Comparison of ENCODE assay signal across 12 cellular contexts in the genomic region with DNA sequence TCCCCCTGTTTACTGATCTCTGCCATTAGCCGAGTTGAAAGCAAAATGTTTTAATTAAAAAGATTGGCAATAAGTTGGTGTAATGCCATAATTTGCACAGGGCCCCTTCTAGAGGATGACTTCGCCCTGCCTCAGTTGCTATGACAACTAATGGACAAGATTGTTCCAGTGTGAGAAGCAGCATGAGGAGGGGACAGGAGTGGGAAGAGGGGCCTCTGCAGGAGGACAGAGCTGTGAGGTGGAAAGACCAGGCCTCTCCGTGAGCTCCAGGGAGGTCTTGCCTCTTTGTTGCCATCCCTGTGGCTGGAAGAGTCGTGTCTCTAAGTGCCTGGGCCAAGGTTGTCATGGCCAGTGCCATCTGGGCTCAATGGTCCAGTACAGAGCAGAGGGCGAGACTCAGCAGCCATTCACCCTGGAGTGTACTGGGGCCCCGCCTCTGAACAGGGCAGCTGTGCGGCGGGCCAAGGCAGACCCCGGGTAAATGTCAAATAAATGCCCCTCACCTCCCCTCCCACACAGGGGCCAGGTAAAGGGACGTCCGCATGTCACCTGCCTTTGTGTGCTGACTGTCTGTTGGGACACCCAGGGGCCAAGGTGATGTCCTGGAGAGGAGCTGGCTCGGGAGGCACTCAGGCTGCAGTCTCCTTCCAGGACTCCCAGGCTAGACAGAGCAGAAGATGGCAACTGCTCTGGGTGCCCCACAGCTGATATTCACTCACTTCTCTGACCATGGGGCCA.
DNase-seq lines count a peak whose midpoint lies in the region; ATAC-seq and TF ChIP-seq lines count a peak whose summit lies in the region.
"Had no signal": no experiment of that assay in that cellular context is flagged by ENCODE, and none has a peak within 500 bp of the region (broad histone marks: within the 10 kb centered on the region; RNA-seq: fewer than 3 reads in every experiment).

No MANE protein-coding gene starts in this region.

- H3K27ac Mint-ChIP-seq in natural killer cell: no peak overlapping the region
- H3K27ac Mint-ChIP-seq in immature natural killer cell: no peak overlapping the region
- H3K27ac Mint-ChIP-seq in CD4-positive, alpha-beta T cell: no peak overlapping the region
- H3K27ac Mint-ChIP-seq: activated CD8-positive, alpha-beta memory T cell treated with anti-CD3 and anti-CD28 coated beads, Interleukin-2, amount 10 ng/mL, durations not matched to agents 7 days and 5 days; B cell had no signal

- H3K36me3 ChIP-seq in BE2C (no peaks in the 10 kb centered on the region), KOPT-K1 (ENCODE audit: insufficient read depth, low read length) (no peaks in the 10 kb centered on the region), SK-N-SH (replicated peaks in 1 of 2; ENCODE audit: control insufficient read depth in 1 of 2, insufficient read depth in 2 of 2, low read length in 1 of 2) (no peaks in the 10 kb centered on the region)
- H3K36me3 ChIP-seq: cardiac muscle cell had no signal

- ATAC-seq in natural killer cell (no peak), HG03045 (IDR thresholded peaks at IDR 0.05; ENCODE audit: unreplicated experiment) (no peak)
- ATAC-seq in CD4-positive, alpha-beta T cell (ENCODE audit: poor library complexity): no peak
- ATAC-seq: activated CD8-positive, alpha-beta memory T cell treated with anti-CD3 and anti-CD28 coated beads, Interleukin-2, amount 10 ng/mL, durations not matched to agents 7 days and 5 days had no signal

- intact Hi-C loops in natural killer cell (cut with micrococcal nuclease): no loop called here
- intact Hi-C loops in CD4-positive, alpha-beta T cell (cut with DNase I, micrococcal nuclease): no loop called here

- H3K9me3 ChIP-seq in BE2C: no peaks in the 10 kb centered on the region
- H3K9me3 ChIP-seq in KOPT-K1 (ENCODE audit: insufficient read depth, low read length, poor library complexity, severe bottlenecking): no peaks in the 10 kb centered on the region
- H3K9me3 ChIP-seq in SK-N-SH: no peaks in the 10 kb centered on the region
- no peaks in the 10 kb centered on the region for H3K9me3 ChIP-seq in CD4-positive, alpha-beta T cell (ENCODE audit: control insufficient read depth, low read length)

- H3K27me3 ChIP-seq in BE2C: no peaks in the 10 kb centered on the region
- no peaks in the 10 kb centered on the region for H3K27me3 ChIP-seq in SK-N-SH (ENCODE audit: insufficient read depth)
- H3K27me3 ChIP-seq in CD4-positive, alpha-beta T cell (ENCODE audit: control insufficient read depth, insufficient read depth, low read length): no peaks in the 10 kb centered on the region
- H3K27me3 ChIP-seq: cardiac muscle cell had no signal

- no peak for TF ChIP-seq CTCF in BE2C (IDR thresholded peaks at IDR 0.05; ENCODE audit: low read depth, low read length)
- TF ChIP-seq CTCF in SK-N-SH (IDR thresholded peaks at IDR 0.05): no peak
- no peak for TF ChIP-seq CTCF in natural killer cell (IDR thresholded peaks at IDR 0.05)
- TF ChIP-seq CTCF in CD4-positive, alpha-beta T cell (IDR thresholded peaks at IDR 0.05): no peak

- H3K79me2 ChIP-seq in SK-N-SH (ENCODE audit: insufficient read depth): no peaks in the 10 kb centered on the region

- TF ChIP-seq EP300 in SK-N-SH (IDR thresholded peaks at IDR 0.05; ENCODE audit: borderline replicate concordance in 1 of 2, low read depth in 1 of 2, low read length in 1 of 2): 0 out of 4 replicates have a peak, but pooled peaks of 1 of the 2 experiments have one; percentile 11

- no peaks in the 10 kb centered on the region for H4K20me1 ChIP-seq in SK-N-SH (ENCODE audit: insufficient read depth)

- H3K27me3 Mint-ChIP-seq in natural killer cell (ENCODE audit: low read depth in 2 of 2) (no peaks in the 10 kb centered on the region), immature natural killer cell (ENCODE audit: low read depth in 3 of 3) (peaks cover 1 to 3% (median 2%) of the 10 kb centered on the region in 3 donors)
- H3K27me3 Mint-ChIP-seq in CD4-positive, alpha-beta T cell: no peaks in the 10 kb centered on the region
- H3K27me3 Mint-ChIP-seq: activated CD8-positive, alpha-beta memory T cell treated with anti-CD3 and anti-CD28 coated beads, Interleukin-2, amount 10 ng/mL, durations not matched to agents 7 days and 5 days; B cell had no signal

- DNase-seq in BE2C (peak; percentile 66), SK-N-SH (peak; percentile 64), natural killer cell (peak; percentile 3), immature natural killer cell (no peak)
- no peak for DNase-seq in CD4-positive, alpha-beta T cell
- DNase-seq: activated CD8-positive, alpha-beta memory T cell treated with anti-CD3 and anti-CD28 coated beads, Interleukin-2, amount 10 ng/mL, durations not matched to agents 7 days and 5 days; NCI-H2171; stimulated activated CD4-positive, alpha-beta T cell treated with anti-CD3 and anti-CD28 coated beads, Interleukin-4, amount 100 ng/mL, for 4 hours had no signal

- WGBS in SK-N-SH (ENCODE audit: low lambda C conversion rate): 31% methylated on average over 5 of the region's 12 CpGs

- TF ChIP-seq RAD21 in SK-N-SH (IDR thresholded peaks at IDR 0.05; ENCODE audit: low read length): no peak; the same call in 1 of the 2 replicates

- H3K4me2 ChIP-seq in SK-N-SH: no peak overlapping the region

- CTCF ChIA-PET in SK-N-SH (lab: Yijun Ruan, JAX): interaction anchor here (0.7 to 10.4 kb wide), 16 partner anchors 9 to 115 kb away, joined by 3 to 130 read pairs (median 3); partner anchors contain the start of gene RET
- CTCF ChIA-PET in CD4-positive, alpha-beta T cell (lab: Charles Lee): no interaction called here

- H3K9me3 Mint-ChIP-seq in natural killer cell (no peaks in the 10 kb centered on the region), immature natural killer cell (no peaks in the 10 kb centered on the region)
- no peaks in the 10 kb centered on the region for H3K9me3 Mint-ChIP-seq in CD4-positive, alpha-beta T cell

- POLR2A ChIA-PET in SK-N-SH (lab: Yijun Ruan, JAX): interaction anchor here (0.8 to 3.8 kb wide), 6 partner anchors 10 to 115 kb away, joined by 3 to 48 read pairs (median 3); no protein-coding TSS in a partner anchor
- POLR2A ChIA-PET in CD4-positive, alpha-beta T cell (lab: Charles Lee): no interaction called here

- H3K9ac ChIP-seq in SK-N-SH: no peak overlapping the region

- H3K4me1 Mint-ChIP-seq in natural killer cell (no peaks in the 10 kb centered on the region), immature natural killer cell (no peaks in the 10 kb centered on the region)
- no peaks in the 10 kb centered on the region for H3K4me1 Mint-ChIP-seq in CD4-positive, alpha-beta T cell (ENCODE audit: low read depth)
- H3K4me1 Mint-ChIP-seq: activated CD8-positive, alpha-beta memory T cell treated with anti-CD3 and anti-CD28 coated beads, Interleukin-2, amount 10 ng/mL, durations not matched to agents 7 days and 5 days; B cell had no signal

- no peaks in the 10 kb centered on the region for H3F3A ChIP-seq in SK-N-SH (replicated peaks; ENCODE audit: insufficient read depth)

- peak overlapping the region; percentile 40 for H3K27ac ChIP-seq in KOPT-K1 (ENCODE audit: low read depth, low read length, poor library complexity, severe bottlenecking)
- H3K27ac ChIP-seq in SK-N-SH (ENCODE audit: low read depth in 2 of 2, low read length in 1 of 2): peak overlapping the region in 1 of 2 experiments; percentile 93; a peak in 2 of 4 replicates
- H3K27ac ChIP-seq in CD4-positive, alpha-beta T cell (ENCODE audit: low read depth, low read length): no peak overlapping the region
- H3K27ac ChIP-seq: cardiac muscle cell had no signal

- no peak overlapping the region for H3K4me3 ChIP-seq in BE2C (ENCODE audit: low read depth, low read length)
- H3K4me3 ChIP-seq in SK-N-SH (ENCODE audit: low read depth in 2 of 2, low read length in 1 of 2): no peak overlapping the region
- H3K4me3 ChIP-seq: cardiac muscle cell had no signal

- H2AFZ ChIP-seq in SK-N-SH (ENCODE audit: low read depth): no peak overlapping the region

- no peaks in the 10 kb centered on the region for H3K9me2 ChIP-seq in SK-N-SH

- H3K36me3 Mint-ChIP-seq in natural killer cell (no peaks in the 10 kb centered on the region), immature natural killer cell (no peaks in the 10 kb centered on the region)
- H3K36me3 Mint-ChIP-seq in CD4-positive, alpha-beta T cell (ENCODE audit: low read depth): no peaks in the 10 kb centered on the region
- H3K36me3 Mint-ChIP-seq: activated CD8-positive, alpha-beta memory T cell treated with anti-CD3 and anti-CD28 coated beads, Interleukin-2, amount 10 ng/mL, durations not matched to agents 7 days and 5 days had no signal

- H3K4me3 Mint-ChIP-seq in natural killer cell (no peak overlapping the region), immature natural killer cell (no peak overlapping the region)
- no peak overlapping the region for H3K4me3 Mint-ChIP-seq in CD4-positive, alpha-beta T cell
- H3K4me3 Mint-ChIP-seq: activated CD8-positive, alpha-beta memory T cell treated with anti-CD3 and anti-CD28 coated beads, Interleukin-2, amount 10 ng/mL, durations not matched to agents 7 days and 5 days; B cell had no signal

- peaks cover 60% of the 10 kb centered on the region for H3K4me1 ChIP-seq in BE2C
- peaks cover 0 to 82% of the 10 kb centered on the region in 2 experiments; a peak in 2 of 4 replicates for H3K4me1 ChIP-seq in SK-N-SH (ENCODE audit: control insufficient read depth in 1 of 2, insufficient read depth in 2 of 2, low read depth in 1 of 2, low read length in 1 of 2)

TF ChIP-seq in SK-N-SH, 30 proteins besides CTCF, POLR2A, EP300 and RAD21:
- TF ChIP-seq MXI1 (IDR thresholded peaks at IDR 0.05; ENCODE audit: low read depth, low read length) (0 out of 2 replicates have a peak, but pooled peaks have one; percentile 13), ZBTB33 (IDR thresholded peaks at IDR 0.05; ENCODE audit: borderline replicate concordance, low read depth) (no peak), GATA2 (CRISPR knock-in tag; IDR thresholded peaks at IDR 0.05) (peak; percentile 5; the same call in 1 of the 2 replicates), YY1 (IDR thresholded peaks at IDR 0.05; ENCODE audit: low read depth) (no peak)
TF ChIP-seq in SK-N-SH: peak in this region for 2.

Comparison
In these comparisons a context has a peak if more than half of its experiments do, and no peak if none do; other contexts are left out.
1. DNase-seq: peak in BE2C (single experiment), SK-N-SH (single experiment) and natural killer cell (single experiment); none in immature natural killer cell (0 of 3) and CD4-positive, alpha-beta T cell (0 of 10).